8 cellular contexts compared by ENCODE assay signal in the genomic region with DNA sequence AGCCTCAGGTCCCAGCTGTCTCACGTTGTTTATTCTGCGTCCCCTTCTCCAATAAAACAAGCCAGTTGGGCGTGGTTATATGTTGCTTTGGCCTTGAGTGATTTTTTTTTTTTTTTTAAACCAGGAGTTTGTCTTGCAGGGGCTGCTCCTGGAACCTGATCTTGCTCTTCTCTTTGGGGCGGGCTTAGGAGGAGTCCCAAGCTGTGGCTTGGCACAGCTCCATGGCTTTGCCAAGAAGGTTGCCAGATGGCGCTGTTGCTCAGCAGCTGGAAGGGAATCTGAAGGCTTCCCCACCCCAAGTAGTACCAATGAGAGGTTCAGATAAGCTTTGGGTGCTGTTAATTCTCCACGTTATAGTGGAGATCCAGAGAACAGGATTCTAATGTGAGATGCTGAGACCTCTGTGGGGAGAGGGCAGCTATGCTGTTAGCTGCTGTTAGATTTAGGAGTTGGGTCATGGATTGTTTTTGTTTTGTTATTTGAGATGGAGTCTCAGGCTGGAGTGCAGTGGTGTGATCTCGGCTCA. TPM values are rescaled to one million over a fixed set of nuclear protein-coding genes. Genes with fewer than 3 reads are reported as not detected.
DNase-seq lines count a peak whose midpoint lies in the region; ATAC-seq and TF ChIP-seq lines count a peak whose summit lies in the region.

No MANE protein-coding gene starts in this region.

- H3K9me3 ChIP-seq in lung (ENCODE audit: control insufficient read depth in 2 of 2, insufficient read depth in 1 of 2, low read length in 1 of 2): no peaks in the 10 kb centered on the region

- H3K4me3 ChIP-seq in BJ (ENCODE audit: low read depth, low read length) (no peak overlapping the region), lung (no peak overlapping the region)

- POLR2A ChIA-PET in BJ (lab: Charles Lee): interaction anchor here (0.6 kb wide), 2 partner anchors 12 to 13 kb away, joined by 3 to 4 read pairs; no protein-coding TSS in a partner anchor

- TF ChIP-seq CTCF in BJ (IDR thresholded peaks at IDR 0.05; ENCODE audit: insufficient read depth, low read depth, low read length) (peak; percentile 82), lung (IDR thresholded peaks at IDR 0.05; ENCODE audit: control extremely low read depth, extremely low read depth) (peak; percentile 94)

- peaks cover 29% of the 10 kb centered on the region for H3K36me3 ChIP-seq in BJ (ENCODE audit: control insufficient read depth, insufficient read depth, low read length)
- peaks cover 21 to 38% of the 10 kb centered on the region in 2 donors for H3K36me3 ChIP-seq in lung (ENCODE audit: control insufficient read depth in 2 of 2, insufficient read depth in 2 of 2, low read length in 2 of 2)

- WGBS in lung, 2 donors: 26 to 32% methylated on average over 7 of the region's 7 CpGs

- ATAC-seq in lung (ENCODE audit: insufficient read depth, low FRiP score) (peak; percentile 56), HG02852 (IDR thresholded peaks at IDR 0.05; ENCODE audit: unreplicated experiment) (no peak)

- H3K27ac ChIP-seq in lung (ENCODE audit: low read depth in 1 of 2, low read length in 1 of 2): peak overlapping the region in 1 of 2 donors; percentile 16

- DNase-seq in BJ (ENCODE audit: low read depth) (peak; percentile 73), HS-27A (ENCODE audit: low read depth) (peak; percentile 88), NK-92 (lab: John Stamatoyannopoulos, UW; ENCODE audit: unreplicated experiment) (peak; percentile 42), ecto neural progenitor cell (ENCODE audit: low spot score) (peak; percentile 54), lung (ENCODE audit: low spot score) (peak; percentile 86)
- DNase-seq in activated CD4-positive, alpha-beta T cell treated with anti-CD3 and anti-CD28 coated beads, Interleukin-2, amount 50 U/mL, for 48 hours: peak; percentile 80 to 84
- peak; percentile 39 for DNase-seq in stimulated activated CD8-positive, alpha-beta memory T cell treated with anti-CD3 and anti-CD28 coated beads, Interleukin-15, amount 100 ng/mL, for 24 hours (ENCODE audit: low read depth)

- CTCF ChIA-PET in BJ (lab: Yijun Ruan, JAX): interaction anchor here (0.6 to 16.6 kb wide), 27 partner anchors 11 to 1559 kb away, joined by 3 to 229 read pairs (median 6); partner anchors contain the start of genes CATSPERZ, ESRRA, FKBP2 and PLCB3

- H3K4me1 ChIP-seq in lung (ENCODE audit: control insufficient read depth in 2 of 2, insufficient read depth in 2 of 2, low read length in 2 of 2): peaks cover 0 to 3% of the 10 kb centered on the region in 2 donors

- H3K27me3 ChIP-seq in BJ (ENCODE audit: control insufficient read depth, insufficient read depth, low read length) (no peaks in the 10 kb centered on the region), lung (ENCODE audit: control insufficient read depth, insufficient read depth) (no peaks in the 10 kb centered on the region)

RNA-seq across cellular contexts. Expression of gene FERMT3, which starts 2.0 kb away (rescaled TPM):
- 0.83 and 1.9 TPM in 2 replicates for polyA plus RNA-seq in BJ (2011; rRNA removed)
- polyA minus RNA-seq in BJ (2011; rRNA and poly(A)+ RNA removed): 0.41 and 0.95 TPM in 2 replicates
- 100 to 1,000 TPM in 1 of 2 donors, 10 to 100 TPM in 1; 17.4 to 102 TPM for total RNA-seq in lung
- 100 to 1,000 TPM in 1 of 2 donors, 10 to 100 TPM in 1; 67.3 to 182 TPM for polyA plus RNA-seq in lung

RNA-seq across cellular contexts. Expression of gene STIP1, which starts 18.6 kb away (rescaled TPM):
- 139 and 150 TPM in 2 replicates for polyA plus RNA-seq in BJ (2011; rRNA removed)
- polyA minus RNA-seq in BJ (2011; rRNA and poly(A)+ RNA removed): 197 and 349 TPM in 2 replicates
- total RNA-seq in lung: 100 to 1,000 TPM; 107 to 122 TPM
- polyA plus RNA-seq in lung: 10 to 100 TPM; 75.9 to 82.1 TPM

RNA-seq across cellular contexts. Expression of gene TRPT1, which starts 21.5 kb away (rescaled TPM):
- 30.7 and 53.1 TPM in 2 replicates for polyA plus RNA-seq in BJ (2011; rRNA removed)
- 39.8 and 58.9 TPM in 2 replicates for polyA minus RNA-seq in BJ (2011; rRNA and poly(A)+ RNA removed)
- 10 to 100 TPM; 18.3 to 34.0 TPM for total RNA-seq in lung
- 10 to 100 TPM; 34.6 to 62.5 TPM for polyA plus RNA-seq in lung

RNA-seq across cellular contexts. Expression of gene NUDT22, which starts 21.5 kb away (rescaled TPM):
- 40.5 and 51.2 TPM in 2 replicates for polyA plus RNA-seq in BJ (2011; rRNA removed)
- polyA minus RNA-seq in BJ (2011; rRNA and poly(A)+ RNA removed): 19.1 and 19.5 TPM in 2 replicates
- 10 to 100 TPM; 23.7 to 90.2 TPM for total RNA-seq in lung
- polyA plus RNA-seq in lung: 10 to 100 TPM; 62.0 to 67.8 TPM

RNA-seq across cellular contexts. Expression of gene DNAJC4, which starts 25.8 kb away (rescaled TPM):
- polyA plus RNA-seq in BJ (2011; rRNA removed) (23.5 and 42.1 TPM in 2 replicates), lung (10 to 100 TPM; 34.6 to 58.4 TPM)
- polyA minus RNA-seq in BJ (2011; rRNA and poly(A)+ RNA removed): 11.4 and 23.1 TPM in 2 replicates
- 10 to 100 TPM; 22.7 to 34.1 TPM for total RNA-seq in lung

Comparison
In these comparisons a context has a peak if more than half of its experiments do, and no peak if none do; other contexts are left out.
1. RNA of gene FERMT3, which starts 2.0 kb away (polyA plus RNA-seq): 67.3 to 182 TPM in lung; 0.83 to 1.9 TPM in BJ; every median in the first group is over 10 times any median in the second.
2. Peak in every context shown above with its lines, with median percentiles within 50 percentile points of each other: DNase-seq.